In genomic region chr10:121461307-121461706, GRCh38 we compare ENCODE assay signal across 33 cellular contexts.
"Had no signal": no experiment of that assay in that cellular context is flagged by ENCODE, and none has a peak within 500 bp of the region (broad histone marks: within the 10 kb centered on the region; RNA-seq: fewer than 3 reads in every experiment).

No MANE protein-coding gene starts in this region.

- H3K27ac ChIP-seq: RWPE1, WERI-Rb-1 had no signal

- ATAC-seq: activated CD8-positive, alpha-beta T cell treated with anti-CD3 and anti-CD28 coated beads for 36 hours; activated T-cell treated with anti-CD3 and anti-CD28 coated beads, Interleukin-2, amount 50 U/mL, for 72 hours; activated T-helper 17 cell treated with anti-CD3 and anti-CD28 coated beads, Interleukin-2, amount 50 U/mL, for 72 hours; PC-3; Right ventricle myocardium inferior had no signal

- H3K36me3 ChIP-seq: MG63, WERI-Rb-1 had no signal

- H3K9me3 ChIP-seq: MG63 had no signal

- H3K4me3 ChIP-seq: MG63 had no signal

- H3K27me3 ChIP-seq: MG63 had no signal

- DNase-seq: activated CD4-positive, alpha-beta T cell treated with anti-CD3 and anti-CD28 coated beads for 1 hour; activated CD4-positive, alpha-beta T cell treated with anti-CD3 and anti-CD28 coated beads for 48 hours; activated CD4-positive, alpha-beta T cell treated with anti-CD3 and anti-CD28 coated beads, Interleukin-2, amount 50 U/mL, for 4 hours; activated CD4-positive, CD25-positive, alpha-beta regulatory T cell; activated CD8-positive, alpha-beta T cell treated with anti-CD3 and anti-CD28 coated beads for 36 hours; activated effector memory CD4-positive, alpha-beta T cell treated with anti-CD3 and anti-CD28 coated beads, Interleukin-2, amount 50 U/mL, for 16 hours; activated naive CD4-positive, alpha-beta T cell; activated naive CD4-positive, alpha-beta T cell treated with anti-CD3 and anti-CD28 coated beads, Interleukin-2, amount 50 U/mL, for 16 hours; activated naive CD8-positive, alpha-beta T cell treated with anti-CD3 and anti-CD28 coated beads for 36 hours; activated T-cell treated with anti-CD3 and anti-CD28 coated beads, Interleukin-2, amount 50 U/mL, for 1 hour; activated T-cell treated with anti-CD3 and anti-CD28 coated beads, Interleukin-2, amount 50 U/mL, for 72 hours; amniotic stem cell; aorta; Kasumi-1; KBM-7; NCI-H1048; NCI-H1105 treated with DMSO at 0.1 percent for 48 hours; NCI-H1436; NCI-H1694; NCI-H1930; NCI-H2081 treated with DMSO at 0.1 percent for 48 hours; NCI-H446 treated with DMSO at 0.1 percent for 48 hours; NCI-H524; PC-3; SW 1271; T-helper 1 cell; T-helper 2 cell; T-helper 9 cell; WERI-Rb-1 had no signal
